In the genomic region with DNA sequence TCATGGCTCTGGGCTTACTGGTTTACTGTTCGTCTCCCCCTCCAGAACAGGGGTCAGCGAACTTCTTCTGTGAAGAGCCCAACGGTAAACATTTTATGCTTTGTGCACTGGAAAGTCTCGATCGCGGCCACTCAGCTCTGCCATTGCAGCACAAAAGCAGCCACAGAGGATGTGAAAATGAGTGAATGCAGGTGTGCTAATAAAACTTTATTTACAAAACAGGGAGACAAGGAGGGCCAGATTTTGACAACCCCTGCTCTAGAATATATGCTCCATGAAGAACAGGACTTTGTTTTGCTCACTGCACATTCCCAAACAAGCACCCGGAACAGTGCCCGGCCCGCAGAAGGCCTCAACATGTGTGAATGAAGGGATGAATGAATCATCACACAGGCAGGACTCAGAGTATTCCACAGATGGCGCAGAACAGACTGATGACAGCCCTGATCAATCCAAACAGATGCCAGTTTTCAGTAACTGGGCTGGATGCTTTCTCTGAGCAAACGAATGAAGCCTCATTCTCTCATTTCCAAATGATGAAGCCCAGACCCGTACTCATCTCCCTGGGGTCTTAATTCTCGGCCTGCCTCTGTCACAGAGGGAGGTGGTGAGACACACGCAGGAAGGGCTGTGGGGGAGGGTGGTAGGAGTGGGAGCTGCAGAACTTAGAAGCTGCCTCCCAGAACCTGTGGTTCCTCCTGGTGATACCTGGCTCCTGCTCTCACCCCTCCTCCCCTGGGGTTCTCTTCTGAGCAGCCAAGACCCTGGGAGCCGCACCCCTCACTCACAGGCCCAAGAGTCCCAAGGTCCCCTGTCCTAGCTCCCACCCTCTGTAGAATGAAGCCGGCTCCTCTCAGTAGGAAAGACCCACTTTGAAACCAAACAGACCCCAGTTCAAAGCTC, we compare ENCODE assay signal across 13 cellular contexts.
DNase-seq lines count a peak whose midpoint lies in the region; ATAC-seq, FAIRE-seq and TF ChIP-seq lines count a peak whose summit lies in the region.
"Had no signal": no experiment of that assay in that cellular context is flagged by ENCODE, and none has a peak within 500 bp of the region (broad histone marks: within the 10 kb centered on the region; RNA-seq: fewer than 3 reads in every experiment).

No MANE protein-coding gene starts in this region.

- H3K4me3 ChIP-seq in K562 (no peak overlapping the region), mesenchymal stem cell (ENCODE audit: insufficient read depth in 1 of 2, low read depth in 1 of 2, low read length in 2 of 2) (no peak overlapping the region), esophagus squamous epithelium (no peak overlapping the region)

- H3K9ac ChIP-seq in K562 (ENCODE audit: insufficient read depth in 1 of 2, low read depth in 2 of 2, low read length in 2 of 2) (no peak overlapping the region), mesenchymal stem cell (ENCODE audit: low read length) (no peak overlapping the region)

- H3K36me3 Mint-ChIP-seq in activated CD4-positive, alpha-beta T cell treated with anti-CD3 and anti-CD28 coated beads, Interleukin-2, amount 10 ng/mL, durations not matched to agents 24 days and 14 days (ENCODE audit: low read depth), result peaks cover 45% of the 10 kb centered on the region

- no peak for FAIRE-seq in K562 (lab: Jason Lieb, UNC)

- ATAC-seq in K562, result no peak
- no peak for ATAC-seq in HG03159 (IDR thresholded peaks at IDR 0.05; ENCODE audit: unreplicated experiment)
- no peak for ATAC-seq in HG03108 (IDR thresholded peaks at IDR 0.05; ENCODE audit: unreplicated experiment)
- ATAC-seq: naive thymus-derived CD8-positive, alpha-beta T cell had no signal

- H2AFZ ChIP-seq in K562 (ENCODE audit: low read depth, low read length), result no peak overlapping the region
- no peak overlapping the region for H2AFZ ChIP-seq in mesenchymal stem cell (ENCODE audit: low read depth, low read length)

- H3K27ac Mint-ChIP-seq in activated CD4-positive, alpha-beta T cell treated with anti-CD3 and anti-CD28 coated beads, Interleukin-2, amount 10 ng/mL, durations not matched to agents 24 days and 14 days, result no peak overlapping the region

- no peak for TF ChIP-seq EP300 in K562 (IDR thresholded peaks at IDR 0.05; ENCODE audit: low read length)

- no peaks in the 10 kb centered on the region for H3K79me2 ChIP-seq in K562 (ENCODE audit: control insufficient read depth, insufficient read depth, low read length)

- 53% methylated on average over 16 of the region's 16 CpGs for WGBS in K562 (ENCODE audit: insufficient coverage, low coverage, missing lambda C conversion rate)
- 55% methylated on average over 12 of the region's 16 CpGs for WGBS in mesenchymal stem cell
- WGBS in esophagus squamous epithelium, 2 donors, result 73 to 82% methylated on average over 9 to 13 of the region's 16 CpGs

- peak; percentile 69 for DNase-seq in ELR (ENCODE audit: low read depth)
- peak; percentile 80 for DNase-seq in NCI-H1694 treated with DMSO at 0.1 percent for 48 hours (lab: John Stamatoyannopoulos, UW)
- no peak for DNase-seq in K562 (ENCODE audit: extremely low read depth in 1 of 4, low spot score in 3 of 4)
- peak; percentile 47 for DNase-seq in mesenchymal stem cell
- no peak for DNase-seq in esophagus squamous epithelium (lab: John Stamatoyannopoulos, UW)
- no peak for DNase-seq in activated CD4-positive, alpha-beta T cell treated with anti-CD3 and anti-CD28 coated beads, Interleukin-2, amount 10 ng/mL, durations not matched to agents 24 days and 14 days
- DNase-seq: activated gamma-delta T cell treated with Interleukin-2 at 50 U/mL for 16 hours, cerebellar nuclear complex, foreskin melanocyte, NCI-H1417 treated with DMSO at 0.1 percent for 48 hours had no signal

- peaks cover 0 to 28% of the 10 kb centered on the region in 2 experiments; a peak in 1 of 5 replicates for H3K4me1 ChIP-seq in K562 (replicated peaks in 1 of 2; ENCODE audit: control insufficient read depth in 2 of 2, insufficient read depth in 2 of 2, low read length in 2 of 2)
- peaks cover 12% of the 10 kb centered on the region for H3K4me1 ChIP-seq in mesenchymal stem cell (ENCODE audit: control insufficient read depth, insufficient read depth, low read depth, low read length)
- H3K4me1 ChIP-seq in esophagus squamous epithelium, result no peaks in the 10 kb centered on the region

- TF ChIP-seq POLR2A in K562 (conservative IDR thresholded peaks at IDR 0.05), result no peak
- no peak for TF ChIP-seq POLR2A in esophagus squamous epithelium (IDR thresholded peaks at IDR 0.05)

- H3K27me3 Mint-ChIP-seq in activated CD4-positive, alpha-beta T cell treated with anti-CD3 and anti-CD28 coated beads, Interleukin-2, amount 10 ng/mL, durations not matched to agents 24 days and 14 days, result no peaks in the 10 kb centered on the region
- H3K27me3 Mint-ChIP-seq: naive thymus-derived CD8-positive, alpha-beta T cell had no signal

- no peak overlapping the region for H3K4ac ChIP-seq in mesenchymal stem cell (ENCODE audit: low read depth in 1 of 2, low read length in 2 of 2)

- TF ChIP-seq CTCF in K562 (IDR thresholded peaks at IDR 0.05 in 2 of 3, conservative IDR thresholded peaks at IDR 0.05 in 1 of 3; ENCODE audit: insufficient read depth in 2 of 3, low read depth in 1 of 3, low read length in 3 of 3) (no peak), esophagus squamous epithelium (IDR thresholded peaks at IDR 0.05) (no peak)

- no peak overlapping the region for H2BK5ac ChIP-seq in mesenchymal stem cell (ENCODE audit: low read depth, low read length, poor library complexity, severe bottlenecking)

- no peak overlapping the region for H2BK12ac ChIP-seq in mesenchymal stem cell (ENCODE audit: low read length in 2 of 2)

- H2BK120ac ChIP-seq in mesenchymal stem cell (ENCODE audit: low read depth, low read length), result no peak overlapping the region

- POLR2A ChIA-PET in K562 (lab: Yijun Ruan, JAX), result interaction anchor here (1.0 kb wide), 1 partner anchor 12 kb away, joined by 3 read pairs; no protein-coding TSS in a partner anchor

- H4K8ac ChIP-seq in mesenchymal stem cell (ENCODE audit: low read length), result no peak overlapping the region

- H3K9me3 ChIP-seq in K562 (replicated peaks; ENCODE audit: control insufficient read depth, insufficient read depth, low read depth, low read length) (no peaks in the 10 kb centered on the region), mesenchymal stem cell (ENCODE audit: control insufficient read depth, low read length) (no peaks in the 10 kb centered on the region), esophagus squamous epithelium (no peaks in the 10 kb centered on the region)

- H3K18ac ChIP-seq in mesenchymal stem cell (ENCODE audit: low read depth in 1 of 2, low read length in 2 of 2), result no peak overlapping the region

- no TSS peak for BruUV-seq in K562 (replicated peaks; lab: Mats Ljungman, UMichigan)

- CTCF ChIA-PET in K562 (lab: Yijun Ruan, JAX; ENCODE audit: low intra/inter-chr PET ratio), result no interaction called here

- no peaks in the 10 kb centered on the region for H3K27me3 ChIP-seq in K562 (ENCODE audit: control insufficient read depth in 2 of 2, insufficient read depth in 2 of 2, low read length in 2 of 2)
- H3K27me3 ChIP-seq in mesenchymal stem cell (ENCODE audit: control insufficient read depth in 1 of 2, insufficient read depth in 1 of 2, low read length in 2 of 2), result peaks cover 0 to 12% of the 10 kb centered on the region in 2 experiments
- H3K27me3 ChIP-seq in esophagus squamous epithelium, result no peaks in the 10 kb centered on the region

- H3K9me3 Mint-ChIP-seq in activated CD4-positive, alpha-beta T cell treated with anti-CD3 and anti-CD28 coated beads, Interleukin-2, amount 10 ng/mL, durations not matched to agents 24 days and 14 days, result no peaks in the 10 kb centered on the region
- H3K9me3 Mint-ChIP-seq: naive thymus-derived CD8-positive, alpha-beta T cell had no signal

- H3K36me3 ChIP-seq in K562 (ENCODE audit: control insufficient read depth, insufficient read depth, low read length), result 0 out of 3 replicates have a peak, but pooled peaks cover 1% of the 10 kb centered on the region
- peaks cover 0 to 45% of the 10 kb centered on the region in 2 experiments for H3K36me3 ChIP-seq in mesenchymal stem cell (ENCODE audit: control insufficient read depth in 1 of 2, insufficient read depth in 2 of 2, low read depth in 1 of 2, low read length in 2 of 2)
- peaks cover 0 to 78% (median 4%) of the 10 kb centered on the region in 3 donors for H3K36me3 ChIP-seq in esophagus squamous epithelium

- H3K23ac ChIP-seq in mesenchymal stem cell (ENCODE audit: low read length in 2 of 2), result no peak overlapping the region

- H2BK15ac ChIP-seq in mesenchymal stem cell (ENCODE audit: low read depth, poor library complexity, severe bottlenecking), result no peak overlapping the region

- no peak overlapping the region for H2AK5ac ChIP-seq in mesenchymal stem cell (ENCODE audit: low read length, severe bottlenecking)

- in situ Hi-C loops in K562 (cut with MboI), result no loop called here

- H3K4me2 ChIP-seq in K562 (ENCODE audit: insufficient read depth, low read length), result no peak overlapping the region
- H3K4me2 ChIP-seq in mesenchymal stem cell (ENCODE audit: low read length, poor library complexity, severe bottlenecking), result no peak overlapping the region

- no peak overlapping the region for H3K27ac ChIP-seq in K562 (ENCODE audit: extremely low read depth, low read depth, low read length)
- H3K27ac ChIP-seq in mesenchymal stem cell (ENCODE audit: low read length, poor library complexity, severe bottlenecking), result no peak overlapping the region
- no peak overlapping the region for H3K27ac ChIP-seq in esophagus squamous epithelium

- intact Hi-C loops in K562 (cut with micrococcal nuclease) (loop anchor here (10.0 kb wide), 1 partner anchor 473 kb away; no protein-coding TSS in a partner anchor), esophagus squamous epithelium (cut with DNase I) (no loop called here)
- intact Hi-C loops in activated CD4-positive, alpha-beta T cell treated with anti-CD3 and anti-CD28 coated beads, Interleukin-2, amount 10 ng/mL, durations not matched to agents 24 days and 14 days (cut with micrococcal nuclease), result no loop called here

- no peak overlapping the region for H3K4me3 Mint-ChIP-seq in activated CD4-positive, alpha-beta T cell treated with anti-CD3 and anti-CD28 coated beads, Interleukin-2, amount 10 ng/mL, durations not matched to agents 24 days and 14 days
- H3K4me3 Mint-ChIP-seq: naive thymus-derived CD8-positive, alpha-beta T cell had no signal

- H4K91ac ChIP-seq in mesenchymal stem cell (ENCODE audit: low read length), result no peak overlapping the region

- peaks cover 13% of the 10 kb centered on the region for H3K4me1 Mint-ChIP-seq in activated CD4-positive, alpha-beta T cell treated with anti-CD3 and anti-CD28 coated beads, Interleukin-2, amount 10 ng/mL, durations not matched to agents 24 days and 14 days

- H3K79me1 ChIP-seq in mesenchymal stem cell (replicated peaks; ENCODE audit: low read length, poor library complexity, severe bottlenecking), result no peaks in the 10 kb centered on the region

- no peaks in the 10 kb centered on the region for H3K9me1 ChIP-seq in K562 (ENCODE audit: control insufficient read depth, insufficient read depth, low read length)

- H4K20me1 ChIP-seq in K562 (replicated peaks; ENCODE audit: control insufficient read depth, insufficient read depth, low read length), result peaks cover 15% of the 10 kb centered on the region; the same call in 1 of the 2 replicates

- no peak for TF ChIP-seq RAD21 in K562 (CRISPR knock-in tag; conservative IDR thresholded peaks at IDR 0.05 in 1 of 2, IDR thresholded peaks at IDR 0.05 in 1 of 2)

- H3K14ac ChIP-seq in mesenchymal stem cell (ENCODE audit: low read length in 2 of 2), result no peak overlapping the region

Comparison
In these comparisons a context has a peak if more than half of its experiments do, and no peak if none do; other contexts are left out.
1. DNase-seq: peak in ELR (single experiment), NCI-H1694 treated with DMSO at 0.1 percent for 48 hours (single experiment) and mesenchymal stem cell (single experiment); none in K562 (0 of 4), esophagus squamous epithelium (single experiment) and activated CD4-positive, alpha-beta T cell treated with anti-CD3 and anti-CD28 coated beads, Interleukin-2, amount 10 ng/mL, durations not matched to agents 24 days and 14 days (single experiment).